In the genomic region with DNA sequence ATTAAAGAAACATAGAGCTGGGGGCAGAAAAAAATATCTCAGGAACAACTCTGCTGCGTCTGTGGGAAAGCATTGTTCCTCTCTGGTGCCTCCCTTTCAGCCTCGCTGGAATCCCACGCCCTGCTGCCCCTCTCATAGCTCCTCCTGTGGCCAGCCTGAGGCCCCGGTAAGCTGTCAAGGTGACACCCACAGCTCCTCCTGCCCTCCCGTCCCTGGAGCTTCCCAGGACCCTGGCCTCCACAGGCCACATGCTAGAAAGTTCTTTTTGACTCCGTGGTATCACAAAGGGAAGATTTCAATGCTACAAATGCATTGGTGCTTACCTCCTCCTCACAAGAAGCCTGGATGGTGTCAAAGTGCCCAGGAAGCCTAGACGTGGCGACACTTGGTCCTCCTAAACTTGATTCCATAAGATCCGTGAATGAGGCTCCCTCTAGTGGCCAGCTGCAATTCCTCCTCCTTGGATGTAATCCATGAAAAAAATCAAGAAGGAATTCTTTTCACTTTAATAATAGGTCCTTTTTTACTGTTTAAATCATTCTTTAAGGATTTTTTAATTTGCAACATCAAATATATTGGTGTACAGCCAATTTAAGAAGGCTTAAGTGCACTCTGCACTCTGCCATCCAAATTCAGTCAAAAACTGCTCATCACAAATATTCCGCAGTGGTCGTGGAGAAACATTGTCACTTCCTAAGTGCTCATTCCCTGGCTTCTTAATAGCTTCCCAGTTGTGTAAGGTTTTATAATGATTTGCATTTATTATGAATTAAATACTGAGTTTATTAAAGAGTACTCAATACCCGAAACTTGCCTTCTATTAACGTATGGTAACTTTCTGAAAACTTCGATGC, we compare ENCODE assay signal across 8 cellular contexts.
DNase-seq lines count a peak whose midpoint lies in the region; ATAC-seq and TF ChIP-seq lines count a peak whose summit lies in the region.

No MANE protein-coding gene starts in this region.

- in situ Hi-C loops in gastrocnemius medialis (cut with MboI; ENCODE audit: low sequenced_read_pairs in 4 of 4) = loop anchor here in 3 of 4 donors (10.0 to 25.0 kb wide), 3 partner anchors 484 to 981 kb away; no protein-coding TSS in a partner anchor

- H3K9me3 ChIP-seq in Karpas-422 (ENCODE audit: low read length) (no peaks in the 10 kb centered on the region), PC-9 (ENCODE audit: insufficient read depth, low read depth) (no peaks in the 10 kb centered on the region), ascending aorta (no peaks in the 10 kb centered on the region), gastrocnemius medialis (no peaks in the 10 kb centered on the region)

- no peak overlapping the region for H2AFZ ChIP-seq in Karpas-422 (ENCODE audit: low read length)
- no peak overlapping the region for H2AFZ ChIP-seq in PC-9

- H3K4me2 ChIP-seq in Karpas-422 (ENCODE audit: low read depth, low read length, poor library complexity, severe bottlenecking) (no peak overlapping the region), PC-9 (no peak overlapping the region)

- peak; percentile 84 for DNase-seq in DMS 273 (lab: John Stamatoyannopoulos, UW; ENCODE audit: unreplicated experiment)
- DNase-seq in DMS 273 treated with DMSO at 0.1 percent for 48 hours (lab: John Stamatoyannopoulos, UW) = no peak
- peak; percentile 79 for DNase-seq in Karpas-422
- DNase-seq in PC-9 = peak; percentile 52 to 76
- DNase-seq in ascending aorta (ENCODE audit: low spot score in 2 of 2) = peak in 1 of 2 donors; percentile 83
- DNase-seq in hippocampal formation (lab: John Stamatoyannopoulos, UW) = peak; percentile 47 to 68
- peak; percentile 50 to 69 for DNase-seq in gastrocnemius medialis

- H3K9ac ChIP-seq in Karpas-422 (ENCODE audit: low read length) = no peak overlapping the region

- BruUV-seq in PC-9 (replicated peaks; lab: Mats Ljungman, UMichigan) = no TSS peak

- H3K27ac ChIP-seq in Karpas-422 (ENCODE audit: low read length) = no peak overlapping the region
- no peak overlapping the region for H3K27ac ChIP-seq in PC-9
- H3K27ac ChIP-seq in ascending aorta = no peak overlapping the region
- peak overlapping the region in 2 of 4 donors; percentile 19 to 44 for H3K27ac ChIP-seq in gastrocnemius medialis

- H3K79me2 ChIP-seq in Karpas-422 (ENCODE audit: low read length) (no peaks in the 10 kb centered on the region), PC-9 (ENCODE audit: low read depth) (no peaks in the 10 kb centered on the region)

- ATAC-seq in gastrocnemius medialis (peak; percentile 88 to 94), HG03097 (IDR thresholded peaks at IDR 0.05; ENCODE audit: low FRiP score, unreplicated experiment) (no peak)

- no peaks in the 10 kb centered on the region for H3K9me2 ChIP-seq in Karpas-422 (replicated peaks; ENCODE audit: insufficient read depth, low read length)
- H3K9me2 ChIP-seq in PC-9 (ENCODE audit: insufficient read depth) = no peaks in the 10 kb centered on the region

- CTCF ChIA-PET in PC-9 (lab: Charles Lee) = interaction anchor here (0.8 to 1.1 kb wide), 2 partner anchors 9 to 667 kb away, joined by 3 to 4 read pairs; no protein-coding TSS in a partner anchor

- POLR2A ChIA-PET in PC-9 (lab: Charles Lee; ENCODE audit: unreplicated experiment) = no interaction called here

- no peak for TF ChIP-seq POLR2A in gastrocnemius medialis (IDR thresholded peaks at IDR 0.05)

- TF ChIP-seq CTCF in PC-9 (conservative IDR thresholded peaks at IDR 0.05) (peak; percentile 98), ascending aorta (IDR thresholded peaks at IDR 0.05) (peak; percentile 58 to 83 (median 82)), gastrocnemius medialis (IDR thresholded peaks at IDR 0.05 in 4 of 5, conservative IDR thresholded peaks at IDR 0.05 in 1 of 5) (peak; percentile 76 to 84 (median 78))

- H4K20me1 ChIP-seq in Karpas-422 (ENCODE audit: insufficient read depth, low read depth, low read length) (no peaks in the 10 kb centered on the region), PC-9 (ENCODE audit: insufficient read depth) (no peaks in the 10 kb centered on the region)

- H3F3A ChIP-seq in PC-9 (ENCODE audit: insufficient read depth, low read depth) = no peaks in the 10 kb centered on the region

- H3K27me3 ChIP-seq in Karpas-422 (ENCODE audit: low read length) = 0 out of 2 replicates have a peak, but pooled peaks cover 2% of the 10 kb centered on the region
- H3K27me3 ChIP-seq in PC-9 (ENCODE audit: insufficient read depth, low read depth) = peaks cover 40% of the 10 kb centered on the region
- H3K27me3 ChIP-seq in ascending aorta = no peaks in the 10 kb centered on the region
- H3K27me3 ChIP-seq in gastrocnemius medialis = no peaks in the 10 kb centered on the region

- peaks cover 4% of the 10 kb centered on the region for H3K4me1 ChIP-seq in Karpas-422 (ENCODE audit: low read length)
- no peaks in the 10 kb centered on the region for H3K4me1 ChIP-seq in PC-9 (replicated peaks; ENCODE audit: insufficient read depth)
- no peaks in the 10 kb centered on the region for H3K4me1 ChIP-seq in ascending aorta
- peaks cover 0 to 3% of the 10 kb centered on the region in 2 donors for H3K4me1 ChIP-seq in gastrocnemius medialis

- no peaks in the 10 kb centered on the region for H3K36me3 ChIP-seq in Karpas-422 (ENCODE audit: insufficient read depth, low read length)
- H3K36me3 ChIP-seq in PC-9 (ENCODE audit: low read depth) = no peaks in the 10 kb centered on the region
- no peaks in the 10 kb centered on the region for H3K36me3 ChIP-seq in ascending aorta
- H3K36me3 ChIP-seq in gastrocnemius medialis = no peaks in the 10 kb centered on the region

- intact Hi-C loops in PC-9 (cut with micrococcal nuclease; ENCODE audit: unreplicated experiment) (loop anchor here (1.0 to 5.0 kb wide), 3 partner anchors 485 to 1114 kb away; a partner anchor contains a TSS), ascending aorta (cut with DNase I) (loop anchor here (1.0 to 5.0 kb wide), 3 partner anchors 71 to 979 kb away; no protein-coding TSS in a partner anchor), gastrocnemius medialis (cut with DNase I; ENCODE audit: low total_unique reads) (loop anchor here (2.0 to 5.0 kb wide), 4 partner anchors 71 to 979 kb away; no protein-coding TSS in a partner anchor)

- H3K4me3 ChIP-seq in Karpas-422 (ENCODE audit: low read length) (no peak overlapping the region), PC-9 (no peak overlapping the region), ascending aorta (no peak overlapping the region), gastrocnemius medialis (no peak overlapping the region)
